In the genomic region with DNA sequence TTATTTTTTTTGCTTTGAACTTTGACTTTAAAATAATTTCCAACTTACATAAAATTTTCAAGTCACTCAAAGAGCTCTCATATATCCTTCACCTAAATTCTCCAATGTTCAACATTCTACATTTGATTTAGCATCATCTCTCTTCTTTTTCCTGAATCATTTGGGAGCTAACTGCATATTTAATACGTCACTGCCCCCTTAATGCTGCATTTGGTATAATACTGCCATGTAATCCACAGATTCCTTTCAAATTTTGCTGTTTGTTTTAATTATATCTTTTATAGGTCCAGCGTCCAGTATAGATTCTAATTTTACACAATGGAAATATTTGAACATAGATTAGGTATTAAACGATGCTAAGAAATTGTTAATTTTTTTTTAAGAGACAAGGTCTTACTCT, we compare ENCODE assay signal across 19 cellular contexts. TPM values are rescaled to one million over a fixed set of nuclear protein-coding genes. Genes with fewer than 3 reads are reported as not detected.
A peak's percentile ranks its signal among the peaks of the same experiment; 100 is the strongest.
DNase-seq lines count a peak whose midpoint lies in the region; ATAC-seq and TF ChIP-seq lines count a peak whose summit lies in the region.
"Had no signal": no experiment of that assay in that cellular context is flagged by ENCODE, and none has a peak within 500 bp of the region (broad histone marks: within the 10 kb centered on the region; RNA-seq: fewer than 3 reads in every experiment).

No MANE protein-coding gene starts in this region.

- no peak overlapping the region for H3K4me2 ChIP-seq in PC-3 (ENCODE audit: low read length)

- no peak overlapping the region for H3K27ac Mint-ChIP-seq in glutamatergic neuron (ENCODE audit: unreplicated experiment)
- H3K27ac Mint-ChIP-seq: activated naive CD8-positive, alpha-beta T cell treated with anti-CD3 and anti-CD28 coated beads for 36 hours; brain; CD4-positive, alpha-beta T cell had no signal

- peaks cover 13% of the 10 kb centered on the region for H3F3A ChIP-seq in PC-3 (ENCODE audit: low read length, unreplicated experiment)

- TF ChIP-seq POLR2A in right lobe of liver (IDR thresholded peaks at IDR 0.05): no peak

- ATAC-seq in right lobe of liver (no peak), PC-3 (no peak)
- ATAC-seq: gastroesophageal sphincter, left lobe of liver had no signal

- no peak overlapping the region for H3K27ac ChIP-seq in liver (ENCODE audit: low read depth in 1 of 2, low read length in 2 of 2)
- no peak overlapping the region for H3K27ac ChIP-seq in right lobe of liver
- H3K27ac ChIP-seq in PC-3 (ENCODE audit: low read length): no peak overlapping the region
- H3K27ac ChIP-seq: gastroesophageal sphincter, uterus had no signal

- H3K4me1 Mint-ChIP-seq in glutamatergic neuron (ENCODE audit: low read depth, unreplicated experiment): peaks cover 4% of the 10 kb centered on the region

- H3K9me3 ChIP-seq in liver (ENCODE audit: control insufficient read depth in 4 of 4, low read length in 3 of 4) (no peaks in the 10 kb centered on the region), right lobe of liver (no peaks in the 10 kb centered on the region), PC-3 (ENCODE audit: low read length) (no peaks in the 10 kb centered on the region)
- H3K9me3 ChIP-seq: gastroesophageal sphincter, uterus had no signal

- peaks cover 2% of the 10 kb centered on the region for H3K9me3 Mint-ChIP-seq in glutamatergic neuron (ENCODE audit: unreplicated experiment)
- H3K9me3 Mint-ChIP-seq: activated naive CD8-positive, alpha-beta T cell treated with anti-CD3 and anti-CD28 coated beads for 36 hours; CD4-positive, alpha-beta T cell had no signal

- peaks cover 0 to 2% (median 0%) of the 10 kb centered on the region in 4 donors for H3K36me3 ChIP-seq in liver (ENCODE audit: control insufficient read depth in 4 of 4, insufficient read depth in 3 of 4, low read depth in 1 of 4, low read length in 3 of 4)
- H3K36me3 ChIP-seq in right lobe of liver: no peaks in the 10 kb centered on the region
- no peaks in the 10 kb centered on the region for H3K36me3 ChIP-seq in PC-3 (ENCODE audit: low read depth, low read length)
- H3K36me3 ChIP-seq: gastroesophageal sphincter, uterus had no signal

- POLR2A ChIA-PET in PC-3 (lab: Charles Lee; ENCODE audit: unreplicated experiment): interaction anchor here (0.6 kb wide), 1 partner anchor 44 kb away, joined by 7 read pairs; no protein-coding TSS in a partner anchor

- TF ChIP-seq CTCF in liver (IDR thresholded peaks at IDR 0.05; ENCODE audit: low read depth, low read length, missing input control) (no peak), right lobe of liver (IDR thresholded peaks at IDR 0.05) (peak in 1 of 4 donors; percentile 5), PC-3 (conservative IDR thresholded peaks at IDR 0.05; ENCODE audit: low read depth, low read length) (peak; percentile 69), fibroblast of pulmonary artery (IDR thresholded peaks at IDR 0.05; ENCODE audit: low read length, missing control alignments) (peak; percentile 31), glutamatergic neuron (IDR thresholded peaks at IDR 0.05; ENCODE audit: partially characterized antibody, unreplicated experiment) (no peak), GM20000 (IDR thresholded peaks at IDR 0.05; ENCODE audit: extremely low read depth, missing control alignments) (no peak)

- H3K4me3 Mint-ChIP-seq in glutamatergic neuron (ENCODE audit: unreplicated experiment): no peak overlapping the region
- H3K4me3 Mint-ChIP-seq: activated naive CD8-positive, alpha-beta T cell treated with anti-CD3 and anti-CD28 coated beads for 36 hours had no signal

- WGBS in liver: 72% methylated on average over 3 of the region's 3 CpGs
- WGBS in right lobe of liver (ENCODE audit: insufficient coverage, low coverage, low lambda C conversion rate, missing lambda C conversion rate): 57% methylated on average over 3 of the region's 3 CpGs

- no peaks in the 10 kb centered on the region for H3K9me2 ChIP-seq in PC-3 (replicated peaks; ENCODE audit: low read length)

- H3K27me3 Mint-ChIP-seq in glutamatergic neuron (ENCODE audit: unreplicated experiment): peaks cover 2% of the 10 kb centered on the region
- H3K27me3 Mint-ChIP-seq: CD4-positive, alpha-beta T cell had no signal

- peaks cover 0 to 17% (median 11%) of the 10 kb centered on the region in 4 donors for H3K4me1 ChIP-seq in liver (ENCODE audit: control insufficient read depth in 4 of 4, insufficient read depth in 4 of 4, low read length in 3 of 4)
- H3K4me1 ChIP-seq in right lobe of liver: peaks cover 0 to 13% (median 4%) of the 10 kb centered on the region in 4 donors
- peaks cover 33% of the 10 kb centered on the region for H3K4me1 ChIP-seq in PC-3 (ENCODE audit: insufficient read depth, low read length)
- H3K4me1 ChIP-seq: uterus had no signal

- no TSS peak for BruUV-seq in PC-3 (replicated peaks; lab: Mats Ljungman, UMichigan)

- no peaks in the 10 kb centered on the region for H3K36me3 Mint-ChIP-seq in glutamatergic neuron (ENCODE audit: unreplicated experiment)

- H2AFZ ChIP-seq in PC-3 (ENCODE audit: low read length): no peak overlapping the region

- no peak overlapping the region for H3K4me3 ChIP-seq in liver (ENCODE audit: low read depth in 1 of 3, low read length in 3 of 3)
- no peak overlapping the region for H3K4me3 ChIP-seq in right lobe of liver
- no peak overlapping the region for H3K4me3 ChIP-seq in PC-3 (ENCODE audit: low read length)
- H3K4me3 ChIP-seq in fibroblast of pulmonary artery (replicated peaks; ENCODE audit: low read depth, low read length): no peak overlapping the region
- H3K4me3 ChIP-seq: gastroesophageal sphincter, uterus had no signal

- no peaks in the 10 kb centered on the region for H3K27me3 ChIP-seq in liver (ENCODE audit: control insufficient read depth in 4 of 4, insufficient read depth in 4 of 4, low read length in 3 of 4)
- no peaks in the 10 kb centered on the region for H3K27me3 ChIP-seq in right lobe of liver
- H3K27me3 ChIP-seq in PC-3 (ENCODE audit: low read length): no peaks in the 10 kb centered on the region
- H3K27me3 ChIP-seq: gastroesophageal sphincter, uterus had no signal

- H3K9ac ChIP-seq in liver (ENCODE audit: low read depth in 1 of 2, low read length in 2 of 2) (no peak overlapping the region), PC-3 (ENCODE audit: low read length) (no peak overlapping the region)

- peaks cover 20% of the 10 kb centered on the region for H3K79me2 ChIP-seq in PC-3 (ENCODE audit: low read length)

- intact Hi-C loops in right lobe of liver (cut with DNase I): no loop called here
- intact Hi-C loops in PC-3 (cut with micrococcal nuclease): loop anchor here (1.0 to 5.0 kb wide), 4 partner anchors 43 to 244 kb away; no protein-coding TSS in a partner anchor

- H4K20me1 ChIP-seq in PC-3 (ENCODE audit: low read length): no peaks in the 10 kb centered on the region

- DNase-seq in right lobe of liver: no peak
- DNase-seq in PC-3: peak; percentile 48
- DNase-seq in fibroblast of pulmonary artery (ENCODE audit: low read depth): peak; percentile 40
- DNase-seq in glutamatergic neuron: no peak
- DNase-seq in SK-N-DZ (ENCODE audit: low spot score): no peak
- DNase-seq in GM20000 (ENCODE audit: low spot score): no peak
- DNase-seq in NCI-H526 (lab: John Stamatoyannopoulos, UW): no peak
- DNase-seq: activated naive CD8-positive, alpha-beta T cell treated with anti-CD3 and anti-CD28 coated beads for 36 hours; CD4-positive, alpha-beta T cell; cortex of kidney; NCI-H146; NCI-H2227 treated with DMSO at 0.1 percent for 48 hours; substantia nigra; SW 1271; uterus had no signal

- CTCF ChIA-PET in PC-3 (lab: Charles Lee): interaction anchor here (0.8 to 1.5 kb wide), 2 partner anchors 44 to 146 kb away, joined by 3 to 16 read pairs; no protein-coding TSS in a partner anchor

- peak; percentile 20 to 31 for TF ChIP-seq RAD21 in liver (IDR thresholded peaks at IDR 0.05)

TF ChIP-seq in liver, 16 proteins besides CTCF, POLR2A, EP300 and RAD21 (continues in another document):
- TF ChIP-seq, protein P1, sequence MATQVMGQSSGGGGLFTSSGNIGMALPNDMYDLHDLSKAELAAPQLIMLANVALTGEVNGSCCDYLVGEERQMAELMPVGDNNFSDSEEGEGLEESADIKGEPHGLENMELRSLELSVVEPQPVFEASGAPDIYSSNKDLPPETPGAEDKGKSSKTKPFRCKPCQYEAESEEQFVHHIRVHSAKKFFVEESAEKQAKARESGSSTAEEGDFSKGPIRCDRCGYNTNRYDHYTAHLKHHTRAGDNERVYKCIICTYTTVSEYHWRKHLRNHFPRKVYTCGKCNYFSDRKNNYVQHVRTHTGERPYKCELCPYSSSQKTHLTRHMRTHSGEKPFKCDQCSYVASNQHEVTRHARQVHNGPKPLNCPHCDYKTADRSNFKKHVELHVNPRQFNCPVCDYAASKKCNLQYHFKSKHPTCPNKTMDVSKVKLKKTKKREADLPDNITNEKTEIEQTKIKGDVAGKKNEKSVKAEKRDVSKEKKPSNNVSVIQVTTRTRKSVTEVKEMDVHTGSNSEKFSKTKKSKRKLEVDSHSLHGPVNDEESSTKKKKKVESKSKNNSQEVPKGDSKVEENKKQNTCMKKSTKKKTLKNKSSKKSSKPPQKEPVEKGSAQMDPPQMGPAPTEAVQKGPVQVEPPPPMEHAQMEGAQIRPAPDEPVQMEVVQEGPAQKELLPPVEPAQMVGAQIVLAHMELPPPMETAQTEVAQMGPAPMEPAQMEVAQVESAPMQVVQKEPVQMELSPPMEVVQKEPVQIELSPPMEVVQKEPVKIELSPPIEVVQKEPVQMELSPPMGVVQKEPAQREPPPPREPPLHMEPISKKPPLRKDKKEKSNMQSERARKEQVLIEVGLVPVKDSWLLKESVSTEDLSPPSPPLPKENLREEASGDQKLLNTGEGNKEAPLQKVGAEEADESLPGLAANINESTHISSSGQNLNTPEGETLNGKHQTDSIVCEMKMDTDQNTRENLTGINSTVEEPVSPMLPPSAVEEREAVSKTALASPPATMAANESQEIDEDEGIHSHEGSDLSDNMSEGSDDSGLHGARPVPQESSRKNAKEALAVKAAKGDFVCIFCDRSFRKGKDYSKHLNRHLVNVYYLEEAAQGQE (IDR thresholded peaks at IDR 0.05): no peak
- TF ChIP-seq, protein P2, sequence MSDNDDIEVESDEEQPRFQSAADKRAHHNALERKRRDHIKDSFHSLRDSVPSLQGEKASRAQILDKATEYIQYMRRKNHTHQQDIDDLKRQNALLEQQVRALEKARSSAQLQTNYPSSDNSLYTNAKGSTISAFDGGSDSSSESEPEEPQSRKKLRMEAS (IDR thresholded peaks at IDR 0.05): no peak
- TF ChIP-seq HNF4G (IDR thresholded peaks at IDR 0.05): no peak

RNA-seq across cellular contexts. Expression of a gene that starts 2.3 kb away (rescaled TPM):
- total RNA-seq in liver: 10 to 100 TPM; 24.9 to 25.7 TPM
- 10 to 100 TPM; 15.5 to 33.3 TPM for polyA plus RNA-seq in liver
- total RNA-seq in right lobe of liver: 10 to 100 TPM; 12.6 to 42.3 (median 22.4) TPM
- 76.4 and 76.6 TPM in 2 replicates for total RNA-seq in PC-3 (2014; rRNA removed)
- 17.7 TPM for total RNA-seq in glutamatergic neuron (ENCODE audit: unreplicated experiment)
- 21.5 and 26.1 TPM in 2 replicates for polyA plus RNA-seq in SK-N-DZ (2014; cell fraction: cytosol; rRNA removed)
- 10.6 and 11.6 TPM in 2 replicates for polyA plus RNA-seq in SK-N-DZ (2014; cell fraction: nucleus; rRNA removed)

RNA-seq across cellular contexts. Expression of a gene that starts 11.5 kb away (rescaled TPM):
- total RNA-seq in liver (1 to 10 TPM; 1.3 to 1.7 TPM), right lobe of liver (1 to 10 TPM in 3 of 6 experiments, under 1 TPM in 3; 0.59 to 2.1 (median 1.3) TPM), PC-3 (2014; rRNA removed) (27.8 and 29.0 TPM in 2 replicates), glutamatergic neuron (ENCODE audit: unreplicated experiment) (15.9 TPM)
- 1 to 10 TPM in 1 of 2 donors, under 1 TPM in 1; 0.44 to 1.5 TPM for polyA plus RNA-seq in liver
- polyA plus RNA-seq in SK-N-DZ (2014; cell fraction: cytosol; rRNA removed): 11.2 and 13.3 TPM in 2 replicates
- 4.1 and 5.6 TPM in 2 replicates for polyA plus RNA-seq in SK-N-DZ (2014; cell fraction: nucleus; rRNA removed)
- total RNA-seq: CD4-positive, alpha-beta T cell had no signal

Comparison
In these comparisons a context has a peak if more than half of its experiments do, and no peak if none do; other contexts are left out.
1. CTCF ChIP-seq: peak in PC-3 (single experiment) and fibroblast of pulmonary artery (single experiment); none in liver (single experiment), glutamatergic neuron (single experiment) and GM20000 (single experiment).
2. DNase-seq: peak in PC-3 (single experiment) and fibroblast of pulmonary artery (single experiment); none in right lobe of liver (0 of 3), glutamatergic neuron (single experiment), SK-N-DZ (single experiment), GM20000 (single experiment) and NCI-H526 (0 of 2).